ENCODE assay signal across 29 cellular contexts in the genomic region with DNA sequence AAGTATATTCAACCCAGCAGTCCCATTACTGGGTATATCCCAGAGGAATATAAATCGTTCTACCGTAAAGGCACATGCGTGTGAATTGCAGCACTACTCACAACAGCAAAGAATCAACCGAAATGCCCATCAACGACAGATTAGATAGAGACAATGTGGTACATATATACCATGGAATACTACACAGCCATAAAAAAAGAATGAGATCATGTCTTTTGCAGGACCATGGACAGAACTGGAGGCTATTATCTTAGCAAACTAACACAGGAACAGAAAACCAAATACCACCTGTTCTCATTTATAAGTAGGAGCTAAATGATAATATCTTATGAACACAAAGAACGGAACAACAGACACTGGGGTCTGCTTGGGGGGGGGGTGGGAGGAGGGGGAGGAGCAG.
"Had no signal": no experiment of that assay in that cellular context is flagged by ENCODE, and none has a peak within 500 bp of the region (broad histone marks: within the 10 kb centered on the region; RNA-seq: fewer than 3 reads in every experiment).

No MANE protein-coding gene starts in this region.

- FAIRE-seq: astrocyte, bronchial epithelial cell had no signal

- H3K4me1 ChIP-seq: foreskin keratinocyte had no signal

- H3K4me3 ChIP-seq: coronary artery, dorsolateral prefrontal cortex, esophagus muscularis mucosa had no signal

- H3K9me3 ChIP-seq: esophagus muscularis mucosa had no signal

- DNase-seq: activated CD4-positive, alpha-beta memory T cell treated with anti-CD3 and anti-CD28 coated beads, Interleukin-2, amount 10 ng/mL, durations not matched to agents 7 days and 5 days; activated CD4-positive, alpha-beta T cell treated with anti-CD3 and anti-CD28 coated beads for 1 hour; activated CD4-positive, alpha-beta T cell treated with anti-CD3 and anti-CD28 coated beads for 4 hours; activated CD4-positive, alpha-beta T cell treated with anti-CD3 and anti-CD28 coated beads, Interleukin-2, amount 10 ng/mL, durations not matched to agents 7 days and 5 days; activated CD4-positive, alpha-beta T cell treated with anti-CD3 and anti-CD28 coated beads, Interleukin-2, amount 50 U/mL, for 4 hours; activated CD8-positive, alpha-beta memory T cell treated with anti-CD3 and anti-CD28 coated beads, Interleukin-2, amount 50 U/mL, for 48 hours; activated effector memory CD4-positive, alpha-beta T cell treated with Interleukin-2 at 50 U/mL for 16 hours; activated gamma-delta T cell treated with Interleukin-2 at 50 U/mL for 16 hours; activated naive CD4-positive, alpha-beta T cell treated with anti-CD3 and anti-CD28 coated beads, Interleukin-2, amount 50 U/mL, for 16 hours; activated naive CD4-positive, alpha-beta T cell treated with Interleukin-2 at 50 U/mL for 16 hours; activated T-cell treated with anti-CD3 and anti-CD28 coated beads for 4 hours; activated T-cell treated with anti-CD3 and anti-CD28 coated beads, Interleukin-2, amount 50 U/mL, for 24 hours; amniotic stem cell; anterior cingulate cortex; brain microvascular endothelial cell; dorsolateral prefrontal cortex; effector memory CD4-positive, alpha-beta T cell; endodermal cell; erythroblast; foreskin keratinocyte; head of caudate nucleus; hippocampal formation; T-helper 2 cell had no signal

- H3K36me3 ChIP-seq: brain microvascular endothelial cell, esophagus muscularis mucosa had no signal

- ATAC-seq: activated T-helper 17 cell treated with anti-CD3 and anti-CD28 coated beads, Interleukin-2, amount 50 U/mL, for 72 hours; foreskin keratinocyte; WTC11 had no signal

- H3K27me3 ChIP-seq: brain microvascular endothelial cell, dorsolateral prefrontal cortex, esophagus muscularis mucosa, foreskin keratinocyte had no signal

- H3K27ac ChIP-seq: brain microvascular endothelial cell, coronary artery, dorsolateral prefrontal cortex, foreskin keratinocyte had no signal
